9 cellular contexts compared by ENCODE assay signal in genomic region chr5:132419517-132420468, GRCh38. TPM values are rescaled to one million over a fixed set of nuclear protein-coding genes. Genes with fewer than 3 reads are reported as not detected.
DNase-seq lines count a peak whose midpoint lies in the region; ATAC-seq, FAIRE-seq and TF ChIP-seq lines count a peak whose summit lies in the region.
"Had no signal": no experiment of that assay in that cellular context is flagged by ENCODE, and none has a peak within 500 bp of the region (broad histone marks: within the 10 kb centered on the region; RNA-seq: fewer than 3 reads in every experiment).

No MANE protein-coding gene starts in this region.

- peaks cover 84% of the 10 kb centered on the region for H3K4me1 ChIP-seq in OCI-LY7 (ENCODE audit: insufficient read depth, low read length, poor library complexity, severe bottlenecking)

- peak; percentile 95 for TF ChIP-seq CTCF in OCI-LY7 (conservative IDR thresholded peaks at IDR 0.05; ENCODE audit: low read length)

- POLR2A ChIA-PET in OCI-LY7 (lab: Charles Lee): interaction anchor here (0.8 to 1.7 kb wide), 15 partner anchors 9 to 81 kb away, joined by 3 to 20 read pairs (median 7); partner anchors contain the start of gene IRF1

- H3K9me3 Mint-ChIP-seq in activated T-cell treated with anti-CD3 and anti-CD28 coated beads, Interleukin-2, amount 50 U/mL, for 24 hours: no peaks in the 10 kb centered on the region

- peaks cover 58% of the 10 kb centered on the region for H3K36me3 Mint-ChIP-seq in activated T-cell treated with anti-CD3 and anti-CD28 coated beads, Interleukin-2, amount 50 U/mL, for 24 hours (ENCODE audit: low read depth)

- DNase-seq in ELF-1 (ENCODE audit: low read depth, low spot score) (peak; percentile 94), HTR-8/SVneo (ENCODE audit: insufficient read length, low spot score) (peak; percentile 78), OCI-LY7 (ENCODE audit: low spot score) (peak; percentile 82), myocyte (ENCODE audit: low read depth) (peak; percentile 72)
- DNase-seq in activated T-cell treated with anti-CD3 and anti-CD28 coated beads, Interleukin-2, amount 50 U/mL, for 24 hours: peak; percentile 78

- peak overlapping the region; percentile 96 for H3K27ac ChIP-seq in OCI-LY7 (ENCODE audit: low read depth, low read length, poor library complexity, severe bottlenecking)
- peak overlapping the region; percentile 3 for H3K27ac ChIP-seq in temporal lobe (ENCODE audit: low read depth, low read length)

- no peaks in the 10 kb centered on the region for H3K36me3 ChIP-seq in OCI-LY7 (ENCODE audit: insufficient read depth, low read length)

- peak overlapping the region; percentile 62 for H3K4me3 ChIP-seq in OCI-LY7 (ENCODE audit: low read depth, low read length, poor library complexity, severe bottlenecking)

- peak overlapping the region; percentile 37; the same call in 1 of the 2 replicates for H2AFZ ChIP-seq in OCI-LY7 (ENCODE audit: low read length)

- TSS peak; percentile 50 for BruUV-seq in OCI-LY7 (replicated peaks; lab: Mats Ljungman, UMichigan)

- H3K27ac Mint-ChIP-seq in activated T-cell treated with anti-CD3 and anti-CD28 coated beads, Interleukin-2, amount 50 U/mL, for 24 hours: peak overlapping the region; percentile 94

- peak; percentile 51 for ATAC-seq in esophagus mucosa
- ATAC-seq in HG02870 (IDR thresholded peaks at IDR 0.05; ENCODE audit: unreplicated experiment): no peak

- H4K20me1 ChIP-seq in OCI-LY7 (ENCODE audit: insufficient read depth, low read length): no peaks in the 10 kb centered on the region

- H3K9me3 ChIP-seq in OCI-LY7 (ENCODE audit: low read length): no peaks in the 10 kb centered on the region

- no peaks in the 10 kb centered on the region for H3K27me3 Mint-ChIP-seq in activated T-cell treated with anti-CD3 and anti-CD28 coated beads, Interleukin-2, amount 50 U/mL, for 24 hours

- CTCF ChIA-PET in OCI-LY7 (lab: Charles Lee; ENCODE audit: unreplicated experiment): interaction anchor here (0.8 to 1.7 kb wide), 12 partner anchors 9 to 79 kb away, joined by 3 to 9 read pairs (median 5); partner anchors contain the start of gene IRF1

- peak overlapping the region; percentile 54 for H3K4me3 Mint-ChIP-seq in activated T-cell treated with anti-CD3 and anti-CD28 coated beads, Interleukin-2, amount 50 U/mL, for 24 hours

- FAIRE-seq in HTR-8/SVneo (lab: Jason Lieb, UNC): no peak
- FAIRE-seq: endometrium had no signal

- intact Hi-C loops in OCI-LY7 (cut with micrococcal nuclease; ENCODE audit: unreplicated experiment): loop anchor here (1.0 kb wide), 4 partner anchors 48 to 82 kb away; partner anchors contain the start of gene IRF1

- no peaks in the 10 kb centered on the region for H3K9me2 ChIP-seq in OCI-LY7 (ENCODE audit: insufficient read depth, low read length)

- H3K4me2 ChIP-seq in OCI-LY7 (ENCODE audit: low read length): peak overlapping the region; percentile 82

- peaks cover 4% of the 10 kb centered on the region; the same call in 1 of the 2 replicates for H3K79me2 ChIP-seq in OCI-LY7 (ENCODE audit: insufficient read depth, low read depth, low read length)

- peaks cover 94% of the 10 kb centered on the region for H3K4me1 Mint-ChIP-seq in activated T-cell treated with anti-CD3 and anti-CD28 coated beads, Interleukin-2, amount 50 U/mL, for 24 hours (ENCODE audit: low read depth)

RNA-seq across cellular contexts. Expression of gene SLC22A5, which starts 50.3 kb away (rescaled TPM):
- total RNA-seq in OCI-LY7 (2014; rRNA removed; shearing (Covaris generic)): 0.88 TPM in 1 of 2 replicates, not detected in the other
- total RNA-seq in OCI-LY7 (2022) (0.18 and 0.36 TPM in 2 replicates), esophagus mucosa (2.7 TPM), myocyte (4.8 and 13.4 TPM in 2 replicates), temporal lobe (6.1 TPM)
- polyA plus RNA-seq in myocyte (2012): 13.1 TPM
